In genomic region chr6:96836579-96837137, GRCh38 we compare ENCODE assay signal across 8 cellular contexts. TPM values are rescaled to one million over a fixed set of nuclear protein-coding genes. Genes with fewer than 3 reads are reported as not detected.
DNase-seq lines count a peak whose midpoint lies in the region; ATAC-seq and TF ChIP-seq lines count a peak whose summit lies in the region.

No MANE protein-coding gene starts in this region.

- CTCF ChIA-PET in activated naive CD4-positive, alpha-beta T cell treated with anti-CD3 and anti-CD28 coated beads for 36 hours (lab: Charles Lee), result interaction anchor here (0.6 to 1.3 kb wide), 4 partner anchors 9 to 431 kb away, joined by 3 to 5 read pairs (median 4); partner anchors contain the start of gene KLHL32

- H3K4me3 Mint-ChIP-seq in activated naive CD4-positive, alpha-beta T cell treated with anti-CD3 and anti-CD28 coated beads for 36 hours, result peak overlapping the region; percentile 82

- H3K27ac ChIP-seq in breast epithelium (peak overlapping the region in 1 of 2 donors; percentile 53), left lung (no peak overlapping the region)

- TF ChIP-seq POLR2A in breast epithelium (IDR thresholded peaks at IDR 0.05), result no peak

- peaks cover 53% of the 10 kb centered on the region for H3K27me3 Mint-ChIP-seq in activated naive CD4-positive, alpha-beta T cell treated with anti-CD3 and anti-CD28 coated beads for 36 hours (ENCODE audit: low read depth)

- peak; percentile 5 for DNase-seq in activated naive CD4-positive, alpha-beta T cell treated with anti-CD3 and anti-CD28 coated beads for 36 hours
- no peak for DNase-seq in activated naive CD4-positive, alpha-beta T cell treated with anti-CD3 and anti-CD28 coated beads, Interleukin-2, amount 50 U/mL, for 16 hours
- peak; percentile 47 for DNase-seq in NCI-H2171 (lab: John Stamatoyannopoulos, UW)
- no peak for DNase-seq in breast epithelium (ENCODE audit: low spot score in 2 of 2)
- no peak for DNase-seq in left lung
- peak; percentile 46 for DNase-seq in superior temporal gyrus (ENCODE audit: extremely low spot score)
- DNase-seq in GF-D8 (lab: John Stamatoyannopoulos, UW), result no peak

- H3K4me1 ChIP-seq in breast epithelium, result peaks cover 0 to 5% of the 10 kb centered on the region in 2 donors
- H3K4me1 ChIP-seq in left lung, result peaks cover 0 to 16% of the 10 kb centered on the region in 2 donors

- H3K36me3 ChIP-seq in breast epithelium (no peaks in the 10 kb centered on the region), left lung (no peaks in the 10 kb centered on the region)

- ATAC-seq in HG02610 (IDR thresholded peaks at IDR 0.05; ENCODE audit: unreplicated experiment) (peak; percentile 17), left lung (peak; percentile 49)

- no peak for TF ChIP-seq CTCF in breast epithelium (IDR thresholded peaks at IDR 0.05)
- TF ChIP-seq CTCF in left lung (IDR thresholded peaks at IDR 0.05), result no peak

- intact Hi-C loops in activated naive CD4-positive, alpha-beta T cell treated with anti-CD3 and anti-CD28 coated beads for 36 hours (cut with micrococcal nuclease), result loop anchor here (1.0 to 2.0 kb wide), 8 partner anchors 48 to 1260 kb away; partner anchors contain the start of genes KLHL32, MANEA, MMS22L and NDUFAF4
- intact Hi-C loops in breast epithelium (cut with DNase I; ENCODE audit: low total_unique reads), result no loop called here
- intact Hi-C loops in left lung (cut with DNase I), result no loop called here

- H3K36me3 Mint-ChIP-seq in activated naive CD4-positive, alpha-beta T cell treated with anti-CD3 and anti-CD28 coated beads for 36 hours (ENCODE audit: low read depth), result no peaks in the 10 kb centered on the region

- H3K27me3 ChIP-seq in breast epithelium, result no peaks in the 10 kb centered on the region
- H3K27me3 ChIP-seq in left lung, result peaks cover 6 to 52% of the 10 kb centered on the region in 2 donors

- H3K9me3 Mint-ChIP-seq in activated naive CD4-positive, alpha-beta T cell treated with anti-CD3 and anti-CD28 coated beads for 36 hours, result no peaks in the 10 kb centered on the region

- no peaks in the 10 kb centered on the region for H3K9me3 ChIP-seq in breast epithelium
- no peaks in the 10 kb centered on the region for H3K9me3 ChIP-seq in left lung

- peaks cover 10% of the 10 kb centered on the region for H3K4me1 Mint-ChIP-seq in activated naive CD4-positive, alpha-beta T cell treated with anti-CD3 and anti-CD28 coated beads for 36 hours (ENCODE audit: low read depth)

- H3K4me3 ChIP-seq in breast epithelium (peak overlapping the region; percentile 62 to 90 (median 70)), left lung (peak overlapping the region; percentile 46 to 60)

- no peak overlapping the region for H3K27ac Mint-ChIP-seq in activated naive CD4-positive, alpha-beta T cell treated with anti-CD3 and anti-CD28 coated beads for 36 hours

RNA-seq across cellular contexts. Expression of gene GPR63, which starts 0.6 kb away (rescaled TPM):
- under 1 TPM; 0.72 to 0.81 TPM for total RNA-seq in activated naive CD4-positive, alpha-beta T cell treated with anti-CD3 and anti-CD28 coated beads for 36 hours
- 1 to 10 TPM in 1 of 3 donors, under 1 TPM in 2; 0.16 to 1.0 (median 0.98) TPM for total RNA-seq in breast epithelium
- under 1 TPM; 0.71 to 0.76 TPM for total RNA-seq in left lung

Comparison
In these comparisons a context has a peak if more than half of its experiments do, and no peak if none do; other contexts are left out.
1. DNase-seq: peak in activated naive CD4-positive, alpha-beta T cell treated with anti-CD3 and anti-CD28 coated beads for 36 hours (single experiment), NCI-H2171 (single experiment) and superior temporal gyrus (single experiment); none in activated naive CD4-positive, alpha-beta T cell treated with anti-CD3 and anti-CD28 coated beads, Interleukin-2, amount 50 U/mL, for 16 hours (single experiment), breast epithelium (0 of 2), left lung (0 of 2) and GF-D8 (single experiment).